ENCODE assay signal across 18 cellular contexts in the genomic region with DNA sequence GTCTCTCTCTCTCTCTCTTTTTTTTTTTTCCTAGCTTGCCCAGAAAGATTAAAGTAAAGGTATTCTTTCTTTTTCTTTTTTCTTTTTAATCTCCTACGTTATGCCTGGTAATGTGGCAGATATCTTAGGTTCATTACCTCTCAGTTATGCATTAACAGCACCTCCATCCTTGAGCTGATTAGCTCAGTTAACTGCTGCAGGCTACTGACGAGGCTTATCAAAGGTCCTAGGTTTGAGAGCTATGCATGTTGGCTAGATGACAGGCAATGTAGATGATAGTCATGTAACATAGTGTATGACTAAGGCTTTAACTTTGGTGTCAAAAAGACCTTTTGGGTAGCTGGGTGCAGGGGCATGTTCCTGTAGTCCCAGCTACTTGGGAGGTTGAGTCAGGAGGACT.
"Had no signal": no experiment of that assay in that cellular context is flagged by ENCODE, and none has a peak within 500 bp of the region (broad histone marks: within the 10 kb centered on the region; RNA-seq: fewer than 3 reads in every experiment).

No MANE protein-coding gene starts in this region.

- H3K9me3 ChIP-seq: breast epithelium, esophagus squamous epithelium, lower lobe of right lung, prostate gland, right lobe of liver, thoracic aorta, upper lobe of right lung had no signal

- H3K36me3 ChIP-seq: breast epithelium, esophagus squamous epithelium, lower lobe of right lung, prostate gland, right lobe of liver, thoracic aorta, upper lobe of right lung had no signal

- H3K4me1 Mint-ChIP-seq: nephron progenitor cell had no signal

- H3K27ac Mint-ChIP-seq: activated CD4-positive, alpha-beta T cell treated with anti-CD3 and anti-CD28 coated beads, Interleukin-2, amount 10 ng/mL, durations not matched to agents 24 days and 14 days; activated CD8-positive, alpha-beta T cell treated with anti-CD3 and anti-CD28 coated beads for 36 hours; activated naive CD4-positive, alpha-beta T cell treated with anti-CD3 and anti-CD28 coated beads for 36 hours; nephron progenitor cell; T-helper 1 cell treated with Interleukin-12 subunit alpha and Interleukin-12 subunit beta and Interleukin-4 antibody, amounts not matched to agents 30 μg/mL and 1 μg/mL, for 36 hours had no signal

- DNase-seq: activated CD4-positive, alpha-beta T cell treated with anti-CD3 and anti-CD28 coated beads, Interleukin-2, amount 10 ng/mL, durations not matched to agents 24 days and 14 days; activated CD8-positive, alpha-beta T cell treated with anti-CD3 and anti-CD28 coated beads for 36 hours; activated naive CD4-positive, alpha-beta T cell treated with anti-CD3 and anti-CD28 coated beads for 36 hours; activated T-cell treated with anti-CD3 and anti-CD28 coated beads, Interleukin-2, amount 50 U/mL, for 1 hour; cerebellar nuclear complex; cortex of kidney; effector CD4-positive, alpha-beta T cell; esophagus squamous epithelium; lower lobe of right lung; nephron progenitor cell; right lobe of liver; stimulated activated CD4-positive, alpha-beta T cell treated with anti-CD3 and anti-CD28 coated beads, Interleukin-4, amount 100 ng/mL, for 1 hour; upper lobe of right lung had no signal

- H3K4me3 Mint-ChIP-seq: activated CD4-positive, alpha-beta T cell treated with anti-CD3 and anti-CD28 coated beads, Interleukin-2, amount 10 ng/mL, durations not matched to agents 24 days and 14 days; activated CD8-positive, alpha-beta T cell treated with anti-CD3 and anti-CD28 coated beads for 36 hours; activated naive CD4-positive, alpha-beta T cell treated with anti-CD3 and anti-CD28 coated beads for 36 hours; nephron progenitor cell; T-helper 1 cell treated with Interleukin-12 subunit alpha and Interleukin-12 subunit beta and Interleukin-4 antibody, amounts not matched to agents 30 μg/mL and 1 μg/mL, for 36 hours had no signal

- H3K4me3 ChIP-seq: breast epithelium, esophagus squamous epithelium, lower lobe of right lung, prostate gland, right lobe of liver, smooth muscle cell, thoracic aorta, upper lobe of right lung had no signal

- H3K27ac ChIP-seq: breast epithelium, esophagus squamous epithelium, lower lobe of right lung, prostate gland, right lobe of liver, thoracic aorta, upper lobe of right lung had no signal

- H3K27me3 ChIP-seq: breast epithelium, esophagus squamous epithelium, right lobe of liver, upper lobe of right lung had no signal

- H3K27me3 Mint-ChIP-seq: activated CD4-positive, alpha-beta T cell treated with anti-CD3 and anti-CD28 coated beads, Interleukin-2, amount 10 ng/mL, durations not matched to agents 24 days and 14 days; activated CD8-positive, alpha-beta T cell treated with anti-CD3 and anti-CD28 coated beads for 36 hours had no signal

- ATAC-seq: activated CD8-positive, alpha-beta T cell treated with anti-CD3 and anti-CD28 coated beads for 36 hours; lower lobe of right lung; right lobe of liver; upper lobe of right lung had no signal

- H3K4me1 ChIP-seq: prostate gland had no signal

- H3K9me3 Mint-ChIP-seq: activated CD4-positive, alpha-beta T cell treated with anti-CD3 and anti-CD28 coated beads, Interleukin-2, amount 10 ng/mL, durations not matched to agents 24 days and 14 days; activated CD8-positive, alpha-beta T cell treated with anti-CD3 and anti-CD28 coated beads for 36 hours; activated naive CD4-positive, alpha-beta T cell treated with anti-CD3 and anti-CD28 coated beads for 36 hours; nephron progenitor cell; T-helper 1 cell treated with Interleukin-12 subunit alpha and Interleukin-12 subunit beta and Interleukin-4 antibody, amounts not matched to agents 30 μg/mL and 1 μg/mL, for 36 hours had no signal
